ENCODE assay signal across 1 cellular context in genomic region chr2:61176755-61177726, GRCh38.
A peak's percentile ranks its signal among the peaks of the same experiment; 100 is the strongest.
TF ChIP-seq lines count a peak whose summit lies in the region.

No MANE protein-coding gene starts in this region.

TF ChIP-seq in WTC11, 78 proteins besides CTCF, POLR2A, EP300 and RAD21 (continued from another document):
- TF ChIP-seq ZBTB43 (CRISPR knock-in tag; IDR thresholded peaks at IDR 0.05) (0 out of 2 replicates have a peak, but pooled peaks have one; percentile 15), STAT6 (CRISPR knock-in tag; conservative IDR thresholded peaks at IDR 0.05; ENCODE audit: low read depth) (no peak), ZMAT4 (CRISPR knock-in tag; IDR thresholded peaks at IDR 0.05) (no peak), MAX (CRISPR knock-in tag; IDR thresholded peaks at IDR 0.05) (peak; percentile 84), E2F4 (CRISPR knock-in tag; IDR thresholded peaks at IDR 0.05; ENCODE audit: borderline replicate concordance, low read depth) (peak; percentile 67; the same call in 1 of the 2 replicates), HMGXB4 (CRISPR knock-in tag; IDR thresholded peaks at IDR 0.05) (peak; percentile 65), PRDM15 (CRISPR knock-in tag; IDR thresholded peaks at IDR 0.05) (no peak; the same call in 1 of the 2 replicates), ZNF317 (CRISPR knock-in tag; IDR thresholded peaks at IDR 0.05; ENCODE audit: borderline replicate concordance, low read depth) (no peak), FOXK1 (CRISPR knock-in tag; IDR thresholded peaks at IDR 0.05) (peak; percentile 71), ZNF219 (CRISPR knock-in tag; IDR thresholded peaks at IDR 0.05; ENCODE audit: borderline replicate concordance) (no peak), CDX4 (CRISPR knock-in tag; IDR thresholded peaks at IDR 0.05; ENCODE audit: borderline replicate concordance) (no peak), OVOL2 (CRISPR knock-in tag; IDR thresholded peaks at IDR 0.05; ENCODE audit: borderline replicate concordance) (no peak; the same call in 1 of the 2 replicates), KAT7 (CRISPR knock-in tag; IDR thresholded peaks at IDR 0.05; ENCODE audit: borderline replicate concordance) (no peak; the same call in 1 of the 2 replicates), CREM (CRISPR knock-in tag; IDR thresholded peaks at IDR 0.05) (peak; percentile 44; the same call in 1 of the 2 replicates), AR (CRISPR knock-in tag; IDR thresholded peaks at IDR 0.05) (no peak), RELA (CRISPR knock-in tag; IDR thresholded peaks at IDR 0.05; ENCODE audit: borderline replicate concordance) (no peak), ZNF396 (CRISPR knock-in tag; IDR thresholded peaks at IDR 0.05; ENCODE audit: borderline replicate concordance) (no peak), TP53 (CRISPR knock-in tag; IDR thresholded peaks at IDR 0.05) (peak; percentile 54), FOXP1 (CRISPR knock-in tag; IDR thresholded peaks at IDR 0.05; ENCODE audit: borderline replicate concordance) (peak; percentile 91), USF2 (CRISPR knock-in tag; IDR thresholded peaks at IDR 0.05) (no peak), NFE2L1 (CRISPR knock-in tag; IDR thresholded peaks at IDR 0.05) (no peak), ARID4B (CRISPR knock-in tag; IDR thresholded peaks at IDR 0.05; ENCODE audit: borderline replicate concordance) (peak; percentile 75), TEAD4 (CRISPR knock-in tag; IDR thresholded peaks at IDR 0.05) (no peak)
